ENCODE assay signal across 19 cellular contexts in genomic region chr9:96522371-96522770, GRCh38.
DNase-seq lines count a peak whose midpoint lies in the region; TF ChIP-seq lines count a peak whose summit lies in the region.
"Had no signal": no experiment of that assay in that cellular context is flagged by ENCODE, and none has a peak within 500 bp of the region (broad histone marks: within the 10 kb centered on the region; RNA-seq: fewer than 3 reads in every experiment).

No MANE protein-coding gene starts in this region.

- H3K36me3 ChIP-seq in BLaER1 treated with 17β-estradiol and CSF1 and Interleukin-3, amounts not matched to agents 10 nM and 100 nM: no peaks in the 10 kb centered on the region
- no peaks in the 10 kb centered on the region for H3K36me3 ChIP-seq in A673 (ENCODE audit: insufficient read depth, low read length, poor library complexity, severe bottlenecking)
- H3K36me3 ChIP-seq: MG63, ovary had no signal

- no peaks in the 10 kb centered on the region for H3K27me3 ChIP-seq in BLaER1 treated with 17β-estradiol and CSF1 and Interleukin-3, amounts not matched to agents 10 nM and 100 nM
- H3K27me3 ChIP-seq in HL-60 (ENCODE audit: insufficient read depth, poor library complexity, severe bottlenecking): no peaks in the 10 kb centered on the region
- no peaks in the 10 kb centered on the region for H3K27me3 ChIP-seq in layer of hippocampus (ENCODE audit: control insufficient read depth, insufficient read depth, low read length)
- no peaks in the 10 kb centered on the region for H3K27me3 ChIP-seq in A673 (replicated peaks; ENCODE audit: insufficient read depth, low read depth, low read length, poor library complexity)
- H3K27me3 ChIP-seq: MG63, ovary, Peyer's patch had no signal

- no peak overlapping the region for H3K9ac ChIP-seq in BLaER1 treated with 17β-estradiol and CSF1 and Interleukin-3, amounts not matched to agents 10 nM and 100 nM

- H3K4me2 ChIP-seq in BLaER1 treated with 17β-estradiol and CSF1 and Interleukin-3, amounts not matched to agents 10 nM and 100 nM: peak overlapping the region; percentile 6 to 58 (median 46); a peak in 18 of 22 replicates

- H3K4me3 ChIP-seq in BLaER1 treated with 17β-estradiol and CSF1 and Interleukin-3, amounts not matched to agents 10 nM and 100 nM: no peak overlapping the region
- no peak overlapping the region for H3K4me3 ChIP-seq in HL-60 (replicated peaks; ENCODE audit: insufficient read depth, low read length)
- H3K4me3 ChIP-seq in A673 (ENCODE audit: low read depth, low read length, poor library complexity, severe bottlenecking): no peak overlapping the region
- H3K4me3 ChIP-seq: MG63, ovary, Peyer's patch had no signal

- no peak overlapping the region for H3K27ac ChIP-seq in BLaER1 treated with 17β-estradiol and CSF1 and Interleukin-3, amounts not matched to agents 10 nM and 100 nM
- H3K27ac ChIP-seq in HL-60 (replicated peaks): no peak overlapping the region
- peak overlapping the region; percentile 57 for H3K27ac ChIP-seq in layer of hippocampus (ENCODE audit: low read depth, low read length)
- H3K27ac ChIP-seq in A673 (ENCODE audit: low read depth, low read length, poor library complexity, severe bottlenecking): no peak overlapping the region
- H3K27ac ChIP-seq: epithelial cell of prostate, Peyer's patch had no signal

- peak; percentile 35 to 77 for DNase-seq in HL-60 (ENCODE audit: low read depth in 1 of 2, low spot score in 1 of 2)
- peak; percentile 1 for DNase-seq in SKM-1 (lab: John Stamatoyannopoulos, UW; ENCODE audit: unreplicated experiment)
- DNase-seq in HUDEP-2 (lab: John Stamatoyannopoulos, UW; ENCODE audit: unreplicated experiment in 76 of 76): no peak
- no peak for DNase-seq in GM20000 (ENCODE audit: low spot score)
- no peak for DNase-seq in A673 (ENCODE audit: low spot score)
- DNase-seq in ureter (ENCODE audit: low spot score): no peak
- DNase-seq: activated B cell treated with CpG ODN at 0.5 μM for 24 hours; activated effector memory CD4-positive, alpha-beta T cell treated with Interleukin-2 at 50 U/mL for 16 hours; left ventricle myocardium superior; MG63; NCI-H2081 treated with DMSO at 0.1 percent for 48 hours; NCI-H69; ovary; Peyer's patch; stimulated activated CD4-positive, alpha-beta T cell treated with anti-CD3 and anti-CD28 coated beads, Interleukin-4, amount 100 ng/mL, for 4 hours; stimulated activated CD8-positive, alpha-beta memory T cell treated with anti-CD3 and anti-CD28 coated beads, Interleukin-4, amount 100 ng/mL, for 48 hours had no signal

- intact Hi-C loops in A673 (cut with micrococcal nuclease; ENCODE audit: unreplicated experiment): no loop called here

- POLR2A ChIA-PET in A673 (lab: Charles Lee; ENCODE audit: low non-redundant PET): no interaction called here

- CTCF ChIA-PET in A673 (lab: Charles Lee): no interaction called here

- no peaks in the 10 kb centered on the region for H3K9me3 ChIP-seq in BLaER1 treated with 17β-estradiol and CSF1 and Interleukin-3, amounts not matched to agents 10 nM and 100 nM (replicated peaks in 1 of 11)
- no peaks in the 10 kb centered on the region for H3K9me3 ChIP-seq in A673 (ENCODE audit: low read depth, low read length, poor library complexity, severe bottlenecking)
- H3K9me3 ChIP-seq: MG63, ovary, Peyer's patch had no signal

- TF ChIP-seq CTCF in HL-60 (IDR thresholded peaks at IDR 0.05; ENCODE audit: insufficient read depth, low read length) (no peak), GM20000 (IDR thresholded peaks at IDR 0.05; ENCODE audit: extremely low read depth, missing control alignments) (no peak), A673 (conservative IDR thresholded peaks at IDR 0.05; ENCODE audit: low read depth, low read length) (no peak)

- no TSS peak for BruUV-seq in A673 (replicated peaks; lab: Mats Ljungman, UMichigan)

- H3K4me1 ChIP-seq in BLaER1 treated with 17β-estradiol and CSF1 and Interleukin-3, amounts not matched to agents 10 nM and 100 nM: peaks cover 6 to 11% (median 9%) of the 10 kb centered on the region in 10 experiments; a peak in 19 of 20 replicates
- H3K4me1 ChIP-seq in A673 (ENCODE audit: insufficient read depth, low read length, poor library complexity, severe bottlenecking): no peaks in the 10 kb centered on the region
- H3K4me1 ChIP-seq: Peyer's patch had no signal

- no peaks in the 10 kb centered on the region for H4K20me1 ChIP-seq in BLaER1 treated with 17β-estradiol and CSF1 and Interleukin-3, amounts not matched to agents 10 nM and 100 nM

Comparison
In these comparisons a context has a peak if more than half of its experiments do, and no peak if none do; other contexts are left out.
1. DNase-seq: peak in HL-60 (2 of 2) and SKM-1 (single experiment); none in HUDEP-2 (0 of 76), GM20000 (single experiment), A673 (single experiment) and ureter (single experiment).